ENCODE assay signal across 9 cellular contexts in genomic region chr11:189843-190311, GRCh38. TPM values are rescaled to one million over a fixed set of nuclear protein-coding genes. Genes with fewer than 3 reads are reported as not detected.
DNase-seq lines count a peak whose midpoint lies in the region; ATAC-seq and TF ChIP-seq lines count a peak whose summit lies in the region.
"Not testable (repeated sequence)": the region's sequence is repeated elsewhere in the genome, so short reads cannot be mapped to it uniquely, and the experiment has no call there.
"Had no signal": no experiment of that assay in that cellular context is flagged by ENCODE, and none has a peak within 500 bp of the region (broad histone marks: within the 10 kb centered on the region; RNA-seq: fewer than 3 reads in every experiment).

No MANE protein-coding gene starts in this region.

- not testable (repeated sequence) for H3K4me1 ChIP-seq in cardiac muscle cell (ENCODE audit: low read depth)

- H3K4me1 Mint-ChIP-seq in HFFc6 (ENCODE audit: low read depth); T-helper 2 cell treated with Interferon-gamma antibody and Interleukin-4, amounts not matched to agents 5 μg/mL and 100 μg/mL, for 36 hours (ENCODE audit: low read depth): not testable (repeated sequence)

- H3K36me3 Mint-ChIP-seq in HFFc6 (ENCODE audit: low read depth); T-helper 2 cell treated with Interferon-gamma antibody and Interleukin-4, amounts not matched to agents 5 μg/mL and 100 μg/mL, for 36 hours (ENCODE audit: low read depth): not testable (repeated sequence)

- not testable (repeated sequence) for H3K9me3 Mint-ChIP-seq in HFFc6; T-helper 2 cell treated with Interferon-gamma antibody and Interleukin-4, amounts not matched to agents 5 μg/mL and 100 μg/mL, for 36 hours

- not testable (repeated sequence) for H3K27me3 ChIP-seq in cardiac muscle cell

- not testable (repeated sequence) for H3K4me3 ChIP-seq in cardiac muscle cell

- not testable (repeated sequence) for H3K27ac Mint-ChIP-seq in HFFc6; T-helper 2 cell treated with Interferon-gamma antibody and Interleukin-4, amounts not matched to agents 5 μg/mL and 100 μg/mL, for 36 hours

- not testable (repeated sequence) for H3K36me3 ChIP-seq in cardiac muscle cell

- peak; percentile 70 for TF ChIP-seq CTCF in HFFc6 (IDR thresholded peaks at IDR 0.05)
- peak; percentile 25 for TF ChIP-seq CTCF in cardiac muscle cell (IDR thresholded peaks at IDR 0.05; ENCODE audit: low read depth, low read length)

- intact Hi-C loops in posterior cingulate gyrus (cut with DNase I), result not testable (repeated sequence)

- not testable (repeated sequence) for H3K27me3 Mint-ChIP-seq in HFFc6 (ENCODE audit: insufficient read depth); T-helper 2 cell treated with Interferon-gamma antibody and Interleukin-4, amounts not matched to agents 5 μg/mL and 100 μg/mL, for 36 hours (ENCODE audit: low read depth)

- ATAC-seq in GM18909 (IDR thresholded peaks at IDR 0.05; ENCODE audit: poor library complexity, unreplicated experiment), result peak; percentile 81
- peak; percentile 81 for ATAC-seq in HG03354 (IDR thresholded peaks at IDR 0.05; ENCODE audit: poor library complexity, severe bottlenecking, unreplicated experiment)

- DNase-seq in HFFc6; cardiac muscle cell (ENCODE audit: low read depth in 1 of 2, low spot score in 1 of 2): not testable (repeated sequence)
- peak; percentile 30 for DNase-seq in T-helper 2 cell treated with Interferon-gamma antibody and Interleukin-4, amounts not matched to agents 5 μg/mL and 100 μg/mL, for 36 hours (ENCODE audit: low spot score)
- peak; percentile 56 for DNase-seq in activated naive CD4-positive, alpha-beta T cell treated with Interleukin-2 at 50 U/mL for 16 hours
- DNase-seq in posterior cingulate gyrus, result peak in 7 of 10 donors; percentile 10 to 87 (median 39)

- not testable (repeated sequence) for H3K9me3 ChIP-seq in cardiac muscle cell (ENCODE audit: low read depth)

- H3K27ac ChIP-seq in cardiac muscle cell, result not testable (repeated sequence)

- H3K4me3 Mint-ChIP-seq in HFFc6; T-helper 2 cell treated with Interferon-gamma antibody and Interleukin-4, amounts not matched to agents 5 μg/mL and 100 μg/mL, for 36 hours: not testable (repeated sequence)

RNA-seq across cellular contexts. Expression of gene SCGB1C1, which starts 3.0 kb away (rescaled TPM):
- not detected for total RNA-seq in HFFc6 (2021; fragmentation: NEBNext Ultra II Directional; extraction: Animal tissue kit (Norgen Biotek cat#: 25700))
- not detected in 2 replicates for total RNA-seq in cardiac muscle cell
- polyA plus RNA-seq in cardiac muscle cell, result not detected in 2 replicates
- total RNA-seq: RPMI7951 had no signal
- polyA plus RNA-seq: small intestine had no signal

RNA-seq across cellular contexts. Expression of gene BET1L, which starts 17.3 kb away (rescaled TPM):
- total RNA-seq in HFFc6 (2021; fragmentation: NEBNext Ultra II Directional; extraction: Animal tissue kit (Norgen Biotek cat#: 25700)), result 10 to 100 TPM; 63.5 to 76.9 (median 67.2) TPM
- 26.8 and 30.6 TPM in 2 replicates for total RNA-seq in cardiac muscle cell
- polyA plus RNA-seq in cardiac muscle cell, result 44.9 and 62.0 TPM in 2 replicates

RNA-seq across cellular contexts. Expression of gene RIC8A, which starts 17.6 kb away (rescaled TPM):
- total RNA-seq in HFFc6 (2021; fragmentation: NEBNext Ultra II Directional; extraction: Animal tissue kit (Norgen Biotek cat#: 25700)), result 100 to 1,000 TPM; 163 to 194 (median 164) TPM
- total RNA-seq in cardiac muscle cell, result 84.3 and 102 TPM in 2 replicates
- polyA plus RNA-seq in cardiac muscle cell, result 75.6 and 81.5 TPM in 2 replicates

RNA-seq across cellular contexts. Expression of gene SIRT3, which starts 46.3 kb away (rescaled TPM):
- 10 to 100 TPM in 4 of 6 experiments, 1 to 10 TPM in 2; 8.0 to 10.9 (median 10.2) TPM for total RNA-seq in HFFc6 (2021; fragmentation: NEBNext Ultra II Directional; extraction: Animal tissue kit (Norgen Biotek cat#: 25700))
- 44.9 and 53.6 TPM in 2 replicates for total RNA-seq in cardiac muscle cell
- 46.1 and 47.7 TPM in 2 replicates for polyA plus RNA-seq in cardiac muscle cell

RNA-seq across cellular contexts. Expression of gene PSMD13, which starts 46.9 kb away (rescaled TPM):
- total RNA-seq in HFFc6 (2021; fragmentation: NEBNext Ultra II Directional; extraction: Animal tissue kit (Norgen Biotek cat#: 25700)), result 100 to 1,000 TPM; 167 to 180 (median 172) TPM
- total RNA-seq in cardiac muscle cell, result 96.3 and 98.4 TPM in 2 replicates
- polyA plus RNA-seq in cardiac muscle cell, result 167 and 175 TPM in 2 replicates
